8 cellular contexts compared by ENCODE assay signal in genomic region chr11:72103754-72104167, GRCh38. TPM values are rescaled to one million over a fixed set of nuclear protein-coding genes. Genes with fewer than 3 reads are reported as not detected.
DNase-seq lines count a peak whose midpoint lies in the region; ATAC-seq, FAIRE-seq and TF ChIP-seq lines count a peak whose summit lies in the region.

No MANE protein-coding gene starts in this region.

- no peaks in the 10 kb centered on the region for H3K9me3 Mint-ChIP-seq in CD4-positive, alpha-beta T cell
- H3K9me3 Mint-ChIP-seq in endodermal cell (peaks cover 3% of the 10 kb centered on the region), osteocyte (ENCODE audit: unreplicated experiment) (no peaks in the 10 kb centered on the region)

- CTCF ChIA-PET in CD4-positive, alpha-beta T cell (lab: Charles Lee) = no interaction called here
- CTCF ChIA-PET in Panc1 (lab: Charles Lee) = no interaction called here

- H3K4me3 ChIP-seq in Panc1 (ENCODE audit: low read depth in 2 of 2, low read length in 2 of 2) (peak overlapping the region; percentile 50 to 98), endodermal cell (ENCODE audit: low read length) (peak overlapping the region; percentile 74)

- H3K36me3 Mint-ChIP-seq in CD4-positive, alpha-beta T cell (ENCODE audit: low read depth) = peaks cover 51% of the 10 kb centered on the region
- peaks cover 26% of the 10 kb centered on the region for H3K36me3 Mint-ChIP-seq in endodermal cell (ENCODE audit: low read depth)
- H3K36me3 Mint-ChIP-seq in osteocyte (ENCODE audit: unreplicated experiment) = peaks cover 6% of the 10 kb centered on the region

- peaks cover under 1% of the 10 kb centered on the region; the same call in 1 of the 2 replicates for H3K36me3 ChIP-seq in Panc1 (ENCODE audit: control insufficient read depth, insufficient read depth, low read length)
- H3K36me3 ChIP-seq in endodermal cell (ENCODE audit: control insufficient read depth, insufficient read depth, low read length) = peaks cover 26% of the 10 kb centered on the region

- POLR2A ChIA-PET in CD4-positive, alpha-beta T cell (lab: Charles Lee) = interaction anchor here (4.3 kb wide), 1 partner anchor 9 kb away, joined by 19 read pairs; the partner anchor contains the start of gene ANAPC15
- POLR2A ChIA-PET in Panc1 (lab: Charles Lee) = no interaction called here

- H3K4me3 Mint-ChIP-seq in CD4-positive, alpha-beta T cell = peak overlapping the region; percentile 91
- H3K4me3 Mint-ChIP-seq in endodermal cell (peak overlapping the region; percentile 80), osteocyte (ENCODE audit: unreplicated experiment) (peak overlapping the region; percentile 91)

- TSS peak; percentile 92 for BruUV-seq in Panc1 (replicated peaks; lab: Mats Ljungman, UMichigan)

- 90 to 93% methylated on average over 3 to 11 of the region's 11 CpGs for WGBS in endodermal cell (ENCODE audit: insufficient coverage in 1 of 2, insufficient read length in 1 of 2), 2 experiments

- no peaks in the 10 kb centered on the region for H3K9me3 ChIP-seq in CD4-positive, alpha-beta T cell (ENCODE audit: control insufficient read depth, low read length)
- H3K9me3 ChIP-seq in Panc1 (ENCODE audit: control insufficient read depth, insufficient read depth, low read depth, low read length) (no peaks in the 10 kb centered on the region), endodermal cell (ENCODE audit: control insufficient read depth, low read length) (no peaks in the 10 kb centered on the region)

- intact Hi-C loops in CD4-positive, alpha-beta T cell (cut with DNase I, micrococcal nuclease) = loop anchor here (1.0 to 10.0 kb wide), 4 partner anchors 9 to 309 kb away; partner anchors contain the start of genes ANAPC15 (in 2 of the 2), LRRC51 (in 1 of the 2), NUMA1 (in 1 of the 2) and RNF121 (in 1 of the 2)
- intact Hi-C loops in Panc1 (cut with micrococcal nuclease; ENCODE audit: unreplicated experiment) (no loop called here), left colon (cut with DNase I, micrococcal nuclease) (no loop called here)

- no peak for DNase-seq in CD4-positive, alpha-beta T cell
- no peak for DNase-seq in Panc1 (ENCODE audit: low read depth, low spot score)
- DNase-seq in endodermal cell = no peak
- DNase-seq in osteocyte (ENCODE audit: extremely low spot score, unreplicated experiment) = no peak
- DNase-seq in frontal cortex (ENCODE audit: low spot score in 2 of 2) = no peak
- DNase-seq in NCI-H510A treated with DMSO at 0.1 percent for 48 hours (lab: John Stamatoyannopoulos, UW) = no peak
- no peak for DNase-seq in left colon

- H3K27me3 ChIP-seq in CD4-positive, alpha-beta T cell (ENCODE audit: control insufficient read depth, insufficient read depth, low read length) = no peaks in the 10 kb centered on the region
- H3K27me3 ChIP-seq in Panc1 (ENCODE audit: control insufficient read depth, insufficient read depth, low read length) = no peaks in the 10 kb centered on the region
- H3K27me3 ChIP-seq in endodermal cell (ENCODE audit: control insufficient read depth, insufficient read depth, low read length, poor library complexity, severe bottlenecking) = no peaks in the 10 kb centered on the region

- H3K4me1 ChIP-seq in Panc1 (ENCODE audit: control insufficient read depth, insufficient read depth, low read length) (peaks cover 10% of the 10 kb centered on the region), endodermal cell (ENCODE audit: control insufficient read depth, insufficient read depth, low read length) (no peaks in the 10 kb centered on the region)

- no peak for FAIRE-seq in frontal cortex (lab: Jason Lieb, UNC)

- peak overlapping the region; percentile 98 for H3K27ac Mint-ChIP-seq in CD4-positive, alpha-beta T cell
- H3K27ac Mint-ChIP-seq in endodermal cell (peak overlapping the region; percentile 92), osteocyte (ENCODE audit: unreplicated experiment) (peak overlapping the region; percentile 88)

- TF ChIP-seq CTCF in CD4-positive, alpha-beta T cell (IDR thresholded peaks at IDR 0.05) = no peak
- TF ChIP-seq CTCF in Panc1 (IDR thresholded peaks at IDR 0.05) (no peak), endodermal cell (conservative IDR thresholded peaks at IDR 0.05) (peak; percentile 57), osteocyte (IDR thresholded peaks at IDR 0.05) (no peak)

- H3K9ac ChIP-seq in endodermal cell (ENCODE audit: extremely low read depth, low read length, poor library complexity, severe bottlenecking) = no peak overlapping the region

- no peaks in the 10 kb centered on the region for H3K27me3 Mint-ChIP-seq in CD4-positive, alpha-beta T cell
- no peaks in the 10 kb centered on the region for H3K27me3 Mint-ChIP-seq in endodermal cell (ENCODE audit: insufficient read depth)
- H3K27me3 Mint-ChIP-seq in osteocyte (ENCODE audit: unreplicated experiment) = no peaks in the 10 kb centered on the region

- in situ Hi-C loops in Panc1 (cut with HindIII; ENCODE audit: low pct_unique_long_range_greater_than_20kb, low sequenced_read_pairs) = no loop called here

- peaks cover 49% of the 10 kb centered on the region for H3K4me1 Mint-ChIP-seq in CD4-positive, alpha-beta T cell (ENCODE audit: low read depth)
- H3K4me1 Mint-ChIP-seq in endodermal cell (peaks cover 20% of the 10 kb centered on the region), osteocyte (ENCODE audit: unreplicated experiment) (peaks cover 33% of the 10 kb centered on the region)

- ATAC-seq in CD4-positive, alpha-beta T cell (ENCODE audit: poor library complexity) = no peak
- ATAC-seq in Panc1 = no peak
- no peak for ATAC-seq in left colon
- ATAC-seq in GM19035 (IDR thresholded peaks at IDR 0.05; ENCODE audit: unreplicated experiment) = no peak

- H3K27ac ChIP-seq in CD4-positive, alpha-beta T cell (ENCODE audit: low read depth, low read length) = peak overlapping the region; percentile 79
- H3K27ac ChIP-seq in Panc1 (ENCODE audit: low read length) (peak overlapping the region; percentile 99), endodermal cell (ENCODE audit: low read depth, low read length) (peak overlapping the region; percentile 71)

RNA-seq across cellular contexts. Expression of gene LAMTOR1, which starts 0.7 kb away (rescaled TPM):
- total RNA-seq in CD4-positive, alpha-beta T cell = 10 to 100 TPM; 29.5 to 30.4 TPM
- total RNA-seq in Panc1 (2021; ENCODE audit: unreplicated experiment) (126 TPM), endodermal cell (100 to 1,000 TPM in 1 of 2 donors, 10 to 100 TPM in 1; 92.0 to 104 TPM), osteocyte (95.4 and 96.8 TPM in 2 replicates), frontal cortex (44.4 TPM), left colon (100 to 1,000 TPM in 1 of 2 donors, 10 to 100 TPM in 1; 96.8 to 102 TPM)
- 271 TPM for polyA plus RNA-seq in Panc1 (2012; ENCODE audit: insufficient read length)
- polyA plus RNA-seq in endodermal cell (2013, experiment 1 of 2) = 114 TPM
- polyA plus RNA-seq in endodermal cell (2013, experiment 2 of 2) = 111 TPM

RNA-seq across cellular contexts. Expression of gene TOMT, which starts 2.0 kb away (rescaled TPM):
- total RNA-seq in CD4-positive, alpha-beta T cell = not detected
- total RNA-seq in Panc1 (2021; ENCODE audit: unreplicated experiment) (not detected), endodermal cell (not detected), osteocyte (not detected in 2 replicates), frontal cortex (not detected), left colon (not detected)
- polyA plus RNA-seq in Panc1 (2012; ENCODE audit: insufficient read length) = not detected
- 0.21 TPM for polyA plus RNA-seq in endodermal cell (2013, experiment 1 of 2)
- not detected for polyA plus RNA-seq in endodermal cell (2013, experiment 2 of 2)

RNA-seq across cellular contexts. Expression of gene ANAPC15, which starts 8.7 kb away (rescaled TPM):
- total RNA-seq in CD4-positive, alpha-beta T cell = 10 to 100 TPM; 48.8 to 52.5 TPM
- 78.2 TPM for total RNA-seq in Panc1 (2021; ENCODE audit: unreplicated experiment)
- polyA plus RNA-seq in Panc1 (2012; ENCODE audit: insufficient read length) = 86.4 TPM
- total RNA-seq in endodermal cell = 10 to 100 TPM; 51.2 to 54.9 TPM
- polyA plus RNA-seq in endodermal cell (2013, experiment 1 of 2) = 53.3 TPM
- polyA plus RNA-seq in endodermal cell (2013, experiment 2 of 2) = 61.5 TPM
- total RNA-seq in osteocyte = 32.1 and 32.3 TPM in 2 replicates
- 17.5 TPM for total RNA-seq in frontal cortex
- 10 to 100 TPM; 44.2 to 49.8 TPM for total RNA-seq in left colon

RNA-seq across cellular contexts. Expression of gene LRRC51, which starts 23.1 kb away (rescaled TPM):
- total RNA-seq in CD4-positive, alpha-beta T cell = 1 to 10 TPM in 1 of 2 experiments, under 1 TPM in 1; 0.87 to 1.1 TPM
- total RNA-seq in Panc1 (2021; ENCODE audit: unreplicated experiment) = 13.4 TPM
- 14.2 TPM for polyA plus RNA-seq in Panc1 (2012; ENCODE audit: insufficient read length)
- 1 to 10 TPM; 8.0 to 9.5 TPM for total RNA-seq in endodermal cell
- polyA plus RNA-seq in endodermal cell (2013, experiment 1 of 2) = 4.5 TPM
- polyA plus RNA-seq in endodermal cell (2013, experiment 2 of 2) = 9.0 TPM
- total RNA-seq in osteocyte = 9.1 and 10.9 TPM in 2 replicates
- total RNA-seq in frontal cortex = 6.5 TPM
- 10 to 100 TPM in 1 of 2 donors, 1 to 10 TPM in 1; 8.0 to 10.1 TPM for total RNA-seq in left colon

RNA-seq across cellular contexts. Expression of gene NUMA1, which starts 23.4 kb away (rescaled TPM):
- 100 to 1,000 TPM; 191 to 197 TPM for total RNA-seq in CD4-positive, alpha-beta T cell
- 145 TPM for total RNA-seq in Panc1 (2021; ENCODE audit: unreplicated experiment)
- 138 TPM for polyA plus RNA-seq in Panc1 (2012; ENCODE audit: insufficient read length)
- total RNA-seq in endodermal cell = 100 to 1,000 TPM; 130 to 132 TPM
- polyA plus RNA-seq in endodermal cell (2013, experiment 1 of 2) = 181 TPM
- 168 TPM for polyA plus RNA-seq in endodermal cell (2013, experiment 2 of 2)
- 238 and 247 TPM in 2 replicates for total RNA-seq in osteocyte
- 110 TPM for total RNA-seq in frontal cortex
- 100 to 1,000 TPM; 157 to 183 TPM for total RNA-seq in left colon

Comparison
In these comparisons a context has a peak if more than half of its experiments do, and no peak if none do; other contexts are left out.
1. intact Hi-C loops: an anchor here in CD4-positive, alpha-beta T cell (1.0 to 10.0 kb wide); none called in Panc1 and left colon.